15 cellular contexts compared by ENCODE assay signal in genomic region chr11:70700871-70701270, GRCh38.
A peak's percentile ranks its signal among the peaks of the same experiment; 100 is the strongest.
DNase-seq lines count a peak whose midpoint lies in the region; ATAC-seq and TF ChIP-seq lines count a peak whose summit lies in the region.
"Had no signal": no experiment of that assay in that cellular context is flagged by ENCODE, and none has a peak within 500 bp of the region (broad histone marks: within the 10 kb centered on the region; RNA-seq: fewer than 3 reads in every experiment).

No MANE protein-coding gene starts in this region.

- H3K9me3 Mint-ChIP-seq in WTC11: peaks cover 14% of the 10 kb centered on the region
- no peaks in the 10 kb centered on the region for H3K9me3 Mint-ChIP-seq in nephron progenitor cell

- CTCF ChIA-PET in WTC11 (lab: Charles Lee): interaction anchor here (1.9 to 2.1 kb wide), 2 partner anchors 132 to 197 kb away, joined by 6 to 7 read pairs; no protein-coding TSS in a partner anchor

- DNase-seq in Right ventricle myocardium inferior (ENCODE audit: missing footprints) (peak; percentile 5), cardiac septum (ENCODE audit: low spot score) (no peak), WTC11 (ENCODE audit: low spot score) (no peak), nephron progenitor cell (no peak), sciatic nerve (ENCODE audit: low spot score) (no peak), DMS79 treated with DMSO at 0.1 percent for 48 hours (lab: John Stamatoyannopoulos, UW) (no peak), activated gamma-delta T cell (lab: John Stamatoyannopoulos, UW) (no peak), NCI-H2196 (lab: John Stamatoyannopoulos, UW; ENCODE audit: unreplicated experiment) (no peak)
- DNase-seq: AML-193; Calu3; CD4-positive, CD25-positive, alpha-beta regulatory T cell; DMS 273 treated with DMSO at 0.1 percent for 48 hours; GM23248; HFFc6 had no signal

- POLR2A ChIA-PET in WTC11 (lab: Charles Lee): interaction anchor here (0.7 kb wide), 1 partner anchor 125 kb away, joined by 3 read pairs; no protein-coding TSS in a partner anchor

- H3K27ac Mint-ChIP-seq in WTC11 (no peak overlapping the region), nephron progenitor cell (peak overlapping the region; percentile 82)
- H3K27ac Mint-ChIP-seq: CD4-positive, CD25-positive, alpha-beta regulatory T cell; HFFc6 had no signal

- H3K36me3 Mint-ChIP-seq in WTC11: peaks cover 8% of the 10 kb centered on the region
- no peaks in the 10 kb centered on the region for H3K36me3 Mint-ChIP-seq in nephron progenitor cell (ENCODE audit: low read depth)
- H3K36me3 Mint-ChIP-seq: CD4-positive, CD25-positive, alpha-beta regulatory T cell had no signal

- H3K4me1 Mint-ChIP-seq in WTC11 (peaks cover 42% of the 10 kb centered on the region), nephron progenitor cell (peaks cover 21% of the 10 kb centered on the region)

- H3K4me3 Mint-ChIP-seq in WTC11 (no peak overlapping the region), nephron progenitor cell (no peak overlapping the region)
- H3K4me3 Mint-ChIP-seq: CD4-positive, CD25-positive, alpha-beta regulatory T cell; HFFc6 had no signal

- TF ChIP-seq CTCF in WTC11 (IDR thresholded peaks at IDR 0.05): no peak
- no peak for TF ChIP-seq CTCF in nephron progenitor cell (IDR thresholded peaks at IDR 0.05)

- no peak for ATAC-seq in Right ventricle myocardium inferior
- ATAC-seq in WTC11: peak; percentile 16; the same call in 1 of the 2 replicates
- ATAC-seq in sciatic nerve: no peak
- ATAC-seq: GM12878 had no signal

- no peaks in the 10 kb centered on the region for H3K27me3 Mint-ChIP-seq in WTC11 (ENCODE audit: low read depth)
- peaks cover 13% of the 10 kb centered on the region for H3K27me3 Mint-ChIP-seq in nephron progenitor cell (ENCODE audit: low read depth, poor library complexity)
- H3K27me3 Mint-ChIP-seq: CD4-positive, CD25-positive, alpha-beta regulatory T cell had no signal

- intact Hi-C loops in Right ventricle myocardium inferior (cut with DNase I): no loop called here
- intact Hi-C loops in cardiac septum (cut with DNase I): no loop called here
- intact Hi-C loops in sciatic nerve (cut with DNase I): loop anchor here (10.0 kb wide), 1 partner anchor 1934 kb away; no protein-coding TSS in a partner anchor

TF ChIP-seq in WTC11, 78 proteins besides CTCF, POLR2A, EP300 and RAD21:
- TF ChIP-seq NFATC4 (CRISPR knock-in tag; IDR thresholded peaks at IDR 0.05): no peak
- no peak for TF ChIP-seq CREB1 (CRISPR knock-in tag; IDR thresholded peaks at IDR 0.05)
- TF ChIP-seq ZNF396 (CRISPR knock-in tag; IDR thresholded peaks at IDR 0.05; ENCODE audit: borderline replicate concordance): no peak
- TF ChIP-seq RELA (CRISPR knock-in tag; IDR thresholded peaks at IDR 0.05; ENCODE audit: borderline replicate concordance): no peak
- no peak for TF ChIP-seq ZNF138 (CRISPR knock-in tag; conservative IDR thresholded peaks at IDR 0.05)
- no peak for TF ChIP-seq ATF1 (CRISPR knock-in tag; IDR thresholded peaks at IDR 0.05)
- TF ChIP-seq, protein P1, sequence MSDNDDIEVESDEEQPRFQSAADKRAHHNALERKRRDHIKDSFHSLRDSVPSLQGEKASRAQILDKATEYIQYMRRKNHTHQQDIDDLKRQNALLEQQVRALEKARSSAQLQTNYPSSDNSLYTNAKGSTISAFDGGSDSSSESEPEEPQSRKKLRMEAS (CRISPR knock-in tag; IDR thresholded peaks at IDR 0.05): no peak
- TF ChIP-seq, protein P2, sequence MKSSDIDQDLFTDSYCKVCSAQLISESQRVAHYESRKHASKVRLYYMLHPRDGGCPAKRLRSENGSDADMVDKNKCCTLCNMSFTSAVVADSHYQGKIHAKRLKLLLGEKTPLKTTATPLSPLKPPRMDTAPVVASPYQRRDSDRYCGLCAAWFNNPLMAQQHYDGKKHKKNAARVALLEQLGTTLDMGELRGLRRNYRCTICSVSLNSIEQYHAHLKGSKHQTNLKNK (CRISPR knock-in tag; IDR thresholded peaks at IDR 0.05): no peak
- TF ChIP-seq FOXJ3 (CRISPR knock-in tag; IDR thresholded peaks at IDR 0.05; ENCODE audit: borderline replicate concordance): no peak
- TF ChIP-seq ZBTB21 (CRISPR knock-in tag; IDR thresholded peaks at IDR 0.05; ENCODE audit: borderline replicate concordance): no peak
- no peak for TF ChIP-seq NR3C1 (CRISPR knock-in tag; conservative IDR thresholded peaks at IDR 0.05; ENCODE audit: low read depth)
- no peak for TF ChIP-seq ETV6 (CRISPR knock-in tag; IDR thresholded peaks at IDR 0.05)
- no peak for TF ChIP-seq ESRRA (CRISPR knock-in tag; IDR thresholded peaks at IDR 0.05; ENCODE audit: borderline replicate concordance)
- no peak for TF ChIP-seq TCF7 (CRISPR knock-in tag; IDR thresholded peaks at IDR 0.05; ENCODE audit: low read depth)
- TF ChIP-seq GRHL2 (CRISPR knock-in tag; IDR thresholded peaks at IDR 0.05; ENCODE audit: insufficient replicate concordance, severe bottlenecking): no peak
- TF ChIP-seq, protein P3, sequence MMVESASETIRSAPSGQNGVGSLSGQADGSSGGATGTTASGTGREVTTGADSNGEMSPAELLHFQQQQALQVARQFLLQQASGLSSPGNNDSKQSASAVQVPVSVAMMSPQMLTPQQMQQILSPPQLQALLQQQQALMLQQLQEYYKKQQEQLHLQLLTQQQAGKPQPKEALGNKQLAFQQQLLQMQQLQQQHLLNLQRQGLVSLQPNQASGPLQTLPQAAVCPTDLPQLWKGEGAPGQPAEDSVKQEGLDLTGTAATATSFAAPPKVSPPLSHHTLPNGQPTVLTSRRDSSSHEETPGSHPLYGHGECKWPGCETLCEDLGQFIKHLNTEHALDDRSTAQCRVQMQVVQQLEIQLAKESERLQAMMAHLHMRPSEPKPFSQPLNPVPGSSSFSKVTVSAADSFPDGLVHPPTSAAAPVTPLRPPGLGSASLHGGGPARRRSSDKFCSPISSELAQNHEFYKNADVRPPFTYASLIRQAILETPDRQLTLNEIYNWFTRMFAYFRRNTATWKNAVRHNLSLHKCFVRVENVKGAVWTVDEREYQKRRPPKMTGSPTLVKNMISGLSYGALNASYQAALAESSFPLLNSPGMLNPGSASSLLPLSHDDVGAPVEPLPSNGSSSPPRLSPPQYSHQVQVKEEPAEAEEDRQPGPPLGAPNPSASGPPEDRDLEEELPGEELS (CRISPR knock-in tag; IDR thresholded peaks at IDR 0.05): no peak
- TF ChIP-seq, protein P4, sequence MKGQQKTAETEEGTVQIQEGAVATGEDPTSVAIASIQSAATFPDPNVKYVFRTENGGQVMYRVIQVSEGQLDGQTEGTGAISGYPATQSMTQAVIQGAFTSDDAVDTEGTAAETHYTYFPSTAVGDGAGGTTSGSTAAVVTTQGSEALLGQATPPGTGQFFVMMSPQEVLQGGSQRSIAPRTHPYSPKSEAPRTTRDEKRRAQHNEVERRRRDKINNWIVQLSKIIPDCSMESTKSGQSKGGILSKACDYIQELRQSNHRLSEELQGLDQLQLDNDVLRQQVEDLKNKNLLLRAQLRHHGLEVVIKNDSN (CRISPR knock-in tag; IDR thresholded peaks at IDR 0.05): no peak
- no peak for TF ChIP-seq ELF4 (CRISPR knock-in tag; IDR thresholded peaks at IDR 0.05; ENCODE audit: low read depth)
